In genomic region chr7:83648464-83649241, GRCh38 we compare ENCODE assay signal across 8 cellular contexts. TPM values are rescaled to one million over a fixed set of nuclear protein-coding genes. Genes with fewer than 3 reads are reported as not detected.
A peak's percentile ranks its signal among the peaks of the same experiment; 100 is the strongest.
DNase-seq lines count a peak whose midpoint lies in the region; ATAC-seq and TF ChIP-seq lines count a peak whose summit lies in the region.

SEMA3E (minus strand) TSS chr7:83649139.

- H3K4me1 ChIP-seq in esophagus muscularis mucosa = peaks cover 0 to 17% (median 10%) of the 10 kb centered on the region in 4 donors
- peaks cover 2 to 6% of the 10 kb centered on the region in 2 donors for H3K4me1 ChIP-seq in neuronal stem cell (ENCODE audit: control insufficient read depth in 2 of 2, insufficient read depth in 1 of 2, low read depth in 1 of 2, low read length in 2 of 2)

- peak within 1 kb of the TSS; percentile 49 for H3K4me2 ChIP-seq in neuronal stem cell (ENCODE audit: insufficient read depth, low read length, poor library complexity, severe bottlenecking)

- peak within 1 kb of the TSS; percentile 79 for H2AFZ ChIP-seq in neuronal stem cell (ENCODE audit: low read length)

- TF ChIP-seq POLR2A in esophagus muscularis mucosa (IDR thresholded peaks at IDR 0.05; ENCODE audit: low read depth) = no peak

- H3K27me3 ChIP-seq in esophagus muscularis mucosa (no peaks in the 10 kb centered on the region), neuronal stem cell (ENCODE audit: control insufficient read depth in 3 of 3, insufficient read depth in 3 of 3, low read depth in 1 of 3, low read length in 3 of 3) (no peaks in the 10 kb centered on the region), WERI-Rb-1 (ENCODE audit: insufficient read depth, low read depth, severe bottlenecking) (no peaks in the 10 kb centered on the region)

- H3K14ac ChIP-seq in neuronal stem cell (ENCODE audit: low read length) = no peak within 1 kb of the TSS

- H2BK15ac ChIP-seq in neuronal stem cell (ENCODE audit: low read length) = no peak within 1 kb of the TSS

- no peak within 1 kb of the TSS for H3K4ac ChIP-seq in neuronal stem cell (ENCODE audit: low read length)

- H2BK5ac ChIP-seq in neuronal stem cell (ENCODE audit: low read length) = no peak within 1 kb of the TSS

- no peak for TF ChIP-seq CTCF in esophagus muscularis mucosa (IDR thresholded peaks at IDR 0.05)
- TF ChIP-seq CTCF in WERI-Rb-1 (IDR thresholded peaks at IDR 0.05; ENCODE audit: low read depth, low read length) = no peak

- TF ChIP-seq EP300 in esophagus muscularis mucosa (IDR thresholded peaks at IDR 0.05) = no peak

- H3K4me3 ChIP-seq in esophagus muscularis mucosa = peak within 1 kb of the TSS; percentile 53 to 65 (median 56)
- H3K4me3 ChIP-seq in neuronal stem cell (ENCODE audit: low read length in 2 of 2) = peak within 1 kb of the TSS; percentile 39 to 73
- no peak within 1 kb of the TSS for H3K4me3 ChIP-seq in WERI-Rb-1 (ENCODE audit: low read depth, low read length)

- H3K9ac ChIP-seq in neuronal stem cell (ENCODE audit: low read depth, low read length, poor library complexity) = no peak within 1 kb of the TSS

- H3K36me3 ChIP-seq in esophagus muscularis mucosa (no peaks in the 10 kb centered on the region), neuronal stem cell (replicated peaks in 1 of 2; ENCODE audit: control insufficient read depth in 2 of 2, insufficient read depth in 2 of 2, low read length in 2 of 2) (no peaks in the 10 kb centered on the region), WERI-Rb-1 (no peaks in the 10 kb centered on the region)

- intact Hi-C loops in esophagus muscularis mucosa (cut with DNase I) = no loop called here

- H2BK12ac ChIP-seq in neuronal stem cell (ENCODE audit: low read length) = no peak within 1 kb of the TSS

- H3K79me1 ChIP-seq in neuronal stem cell (ENCODE audit: low read depth, low read length) = no peaks in the 10 kb centered on the region

- no peak within 1 kb of the TSS for H3K23ac ChIP-seq in neuronal stem cell (ENCODE audit: low read depth, low read length, poor library complexity)

- ATAC-seq in GM18511 (IDR thresholded peaks at IDR 0.05; ENCODE audit: unreplicated experiment) = no peak
- no peak for ATAC-seq in GM21576 (IDR thresholded peaks at IDR 0.05; ENCODE audit: unreplicated experiment)

- no peak within 1 kb of the TSS for H4K91ac ChIP-seq in neuronal stem cell (ENCODE audit: low read depth, low read length, poor library complexity)

- H4K8ac ChIP-seq in neuronal stem cell (ENCODE audit: low read depth, low read length) = no peak within 1 kb of the TSS

- no peak within 1 kb of the TSS for H2AK5ac ChIP-seq in neuronal stem cell (ENCODE audit: low read depth, low read length)

- DNase-seq in COLO668 (lab: John Stamatoyannopoulos, UW; ENCODE audit: unreplicated experiment) = peak; percentile 34
- peak; percentile 78 for DNase-seq in NCI-H2227 (lab: John Stamatoyannopoulos, UW; ENCODE audit: unreplicated experiment)
- no peak for DNase-seq in esophagus muscularis mucosa (ENCODE audit: extremely low spot score)
- peak; percentile 33 for DNase-seq in neuronal stem cell (ENCODE audit: low spot score)
- no peak for DNase-seq in WERI-Rb-1
- no peak for DNase-seq in putamen (ENCODE audit: low spot score)

- 7% methylated on average over 23 of the region's 25 CpGs for whole genome bisulfite sequencing in esophagus muscularis mucosa
- no CpG with 5 or more reads among the region's 25 CpGs for WGBS in neuronal stem cell (ENCODE audit: extremely low coverage in 2 of 2, insufficient read length in 2 of 2, insufficient replicate concordance in 1 of 2), 2 donors

- H3K27ac ChIP-seq in esophagus muscularis mucosa (replicated peaks in 1 of 4) = peak within 1 kb of the TSS; percentile 65 to 76 (median 70)
- no peak within 1 kb of the TSS for H3K27ac ChIP-seq in neuronal stem cell (replicated peaks; ENCODE audit: low read length)
- H3K27ac ChIP-seq in WERI-Rb-1 = no peak within 1 kb of the TSS

- no peak within 1 kb of the TSS for H2BK120ac ChIP-seq in neuronal stem cell (ENCODE audit: low read depth, low read length)

- H3K18ac ChIP-seq in neuronal stem cell (ENCODE audit: low read length) = no peak within 1 kb of the TSS

- H3K9me3 ChIP-seq in esophagus muscularis mucosa (no peaks in the 10 kb centered on the region), neuronal stem cell (replicated peaks in 1 of 2; ENCODE audit: control insufficient read depth in 2 of 2, insufficient read depth in 1 of 2, low read depth in 1 of 2, low read length in 2 of 2) (no peaks in the 10 kb centered on the region), WERI-Rb-1 (ENCODE audit: severe bottlenecking) (no peaks in the 10 kb centered on the region)

RNA-seq across cellular contexts. Expression of gene SEMA3E, which starts in this region (rescaled TPM):
- 10 to 100 TPM; 10.1 to 29.2 (median 15.8) TPM for total RNA-seq in esophagus muscularis mucosa
- 0.03 TPM for polyA plus RNA-seq in neuronal stem cell (2013, experiment 1 of 2)
- 0.07 TPM for polyA plus RNA-seq in neuronal stem cell (2013, experiment 2 of 2)

Comparison
In these comparisons a context has a peak if more than half of its experiments do, and no peak if none do; other contexts are left out.
1. DNase-seq: peak in COLO668 (single experiment), NCI-H2227 (single experiment) and neuronal stem cell (single experiment); none in esophagus muscularis mucosa (single experiment), WERI-Rb-1 (single experiment) and putamen (single experiment).
2. H3K27ac ChIP-seq: peak in esophagus muscularis mucosa (4 of 4); none in neuronal stem cell (single experiment) and WERI-Rb-1 (single experiment).